Comparison of ENCODE assay signal across 16 cellular contexts in genomic region chr5:174378116-174378874, GRCh38.
"Had no signal": no experiment of that assay in that cellular context is flagged by ENCODE, and none has a peak within 500 bp of the region (broad histone marks: within the 10 kb centered on the region; RNA-seq: fewer than 3 reads in every experiment).

No MANE protein-coding gene starts in this region.

- ATAC-seq: heart left ventricle, left lobe of liver, mucosa of descending colon, natural killer cell, upper lobe of right lung had no signal

- H3K4me1 ChIP-seq: colonic mucosa, heart left ventricle, right atrium auricular region, sigmoid colon, upper lobe of right lung, vagina had no signal

- DNase-seq: colonic mucosa; dermis blood vessel endothelial cell; heart left ventricle; hippocampal formation; mucosa of descending colon; natural killer cell; sigmoid colon; stimulated activated CD4-positive, alpha-beta T cell treated with anti-CD3 and anti-CD28 coated beads, Interleukin-12 subunit alpha, Interleukin-12 subunit beta, amount 100 ng/mL, for 4 hours; stimulated activated CD4-positive, alpha-beta T cell treated with anti-CD3 and anti-CD28 coated beads, Interleukin-2, amount 100 ng/mL, for 48 hours; stimulated activated naive CD4-positive, alpha-beta T cell treated with Interleukin-2 at 50 U/mL for 16 hours; upper lobe of right lung had no signal

- H3K36me3 ChIP-seq: colonic mucosa, heart left ventricle, right atrium auricular region, sigmoid colon, upper lobe of right lung, vagina had no signal

- H3K4me3 ChIP-seq: colonic mucosa, heart left ventricle, mucosa of descending colon, right atrium auricular region, sigmoid colon, skin epidermis, upper lobe of right lung, vagina had no signal

- FAIRE-seq: frontal cortex had no signal

- H3K9me3 ChIP-seq: colonic mucosa, mucosa of descending colon, right atrium auricular region, sigmoid colon, upper lobe of right lung, vagina had no signal

- H3K27ac ChIP-seq: colonic mucosa, heart left ventricle, right atrium auricular region, sigmoid colon, skin epidermis, upper lobe of right lung, vagina had no signal

- H3K27me3 ChIP-seq: colonic mucosa, right atrium auricular region, sigmoid colon, upper lobe of right lung, vagina had no signal
